Comparison of ENCODE assay signal across 16 cellular contexts in the genomic region with DNA sequence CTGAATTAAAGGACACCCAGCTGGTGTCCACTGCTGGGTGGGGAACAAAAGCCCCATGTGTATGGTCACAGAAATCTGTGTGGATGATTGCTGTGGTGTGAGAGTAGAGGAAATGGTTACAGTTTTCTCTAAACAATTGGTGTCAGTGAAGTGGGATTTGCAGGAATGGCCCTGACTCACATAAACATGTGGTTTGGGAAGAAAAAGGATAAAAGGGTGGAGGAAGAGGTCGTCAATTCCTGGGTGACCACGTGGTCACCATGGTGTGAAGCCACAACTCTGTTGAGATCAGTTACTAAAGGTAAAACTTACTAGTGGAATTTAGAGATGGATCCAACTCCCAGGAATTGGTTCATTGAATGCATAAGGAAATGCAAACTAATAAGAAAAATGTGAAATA. TPM values are rescaled to one million over a fixed set of nuclear protein-coding genes. Genes with fewer than 3 reads are reported as not detected.
DNase-seq lines count a peak whose midpoint lies in the region; ATAC-seq and TF ChIP-seq lines count a peak whose summit lies in the region.
"Had no signal": no experiment of that assay in that cellular context is flagged by ENCODE, and none has a peak within 500 bp of the region (broad histone marks: within the 10 kb centered on the region; RNA-seq: fewer than 3 reads in every experiment).

No MANE protein-coding gene starts in this region.

- H3K27me3 ChIP-seq in ACC112 (ENCODE audit: insufficient read depth, low read length), result no peaks in the 10 kb centered on the region
- no peaks in the 10 kb centered on the region for H3K27me3 ChIP-seq in RWPE2 (ENCODE audit: insufficient read depth, poor library complexity, severe bottlenecking)
- no peaks in the 10 kb centered on the region for H3K27me3 ChIP-seq in A673 (replicated peaks; ENCODE audit: insufficient read depth, low read depth, low read length, poor library complexity)
- H3K27me3 ChIP-seq: body of pancreas, pancreas had no signal

- DNase-seq in ELR (ENCODE audit: low read depth), result peak; percentile 93
- no peak for DNase-seq in RWPE2 (ENCODE audit: low spot score)
- peak; percentile 82 for DNase-seq in fibroblast of peridontal ligament (ENCODE audit: extremely low read depth)
- no peak for DNase-seq in activated effector memory CD4-positive, alpha-beta T cell treated with Interleukin-2 at 50 U/mL for 16 hours
- no peak for DNase-seq in A673 (ENCODE audit: low spot score)
- DNase-seq in NCI-H1105 (lab: John Stamatoyannopoulos, UW), result no peak
- no peak for DNase-seq in D341Med (ENCODE audit: low spot score)
- DNase-seq: activated CD4-positive, alpha-beta T cell treated with anti-CD3 and anti-CD28 coated beads, Interleukin-2, amount 50 U/mL, for 48 hours; body of pancreas; dermis blood vessel endothelial cell; DMS53; NCI-H2081; pancreas; Right ventricle myocardium superior; spleen had no signal

- CTCF ChIA-PET in A673 (lab: Charles Lee), result no interaction called here

- BruUV-seq in A673 (replicated peaks; lab: Mats Ljungman, UMichigan), result no TSS peak

- H3K4me3 ChIP-seq in ACC112 (ENCODE audit: low read depth, low read length) (peak overlapping the region; percentile 24; the same call in 1 of the 2 replicates), RWPE2 (ENCODE audit: severe bottlenecking) (no peak overlapping the region), A673 (ENCODE audit: low read depth, low read length, poor library complexity, severe bottlenecking) (no peak overlapping the region)
- H3K4me3 ChIP-seq: body of pancreas, pancreas, spleen had no signal

- peaks cover 14% of the 10 kb centered on the region for H3K4me1 ChIP-seq in ACC112 (ENCODE audit: control insufficient read depth, insufficient read depth, low read length, unreplicated experiment)
- peaks cover 8% of the 10 kb centered on the region for H3K4me1 ChIP-seq in RWPE2 (ENCODE audit: insufficient read depth, poor library complexity, severe bottlenecking)
- peaks cover 4% of the 10 kb centered on the region for H3K4me1 ChIP-seq in A673 (ENCODE audit: insufficient read depth, low read length, poor library complexity, severe bottlenecking)

- TF ChIP-seq CTCF in RWPE2 (IDR thresholded peaks at IDR 0.05; ENCODE audit: poor library complexity, severe bottlenecking) (no peak), A673 (conservative IDR thresholded peaks at IDR 0.05; ENCODE audit: low read depth, low read length) (no peak)

- peak overlapping the region; percentile 40 for H2AFZ ChIP-seq in ACC112 (ENCODE audit: low read length, unreplicated experiment)

- POLR2A ChIA-PET in A673 (lab: Charles Lee; ENCODE audit: low non-redundant PET), result no interaction called here

- H3K36me3 ChIP-seq in ACC112 (ENCODE audit: insufficient read depth, low read length), result no peaks in the 10 kb centered on the region
- H3K36me3 ChIP-seq in RWPE2 (ENCODE audit: low read depth), result peaks cover 3% of the 10 kb centered on the region
- no peaks in the 10 kb centered on the region for H3K36me3 ChIP-seq in A673 (ENCODE audit: insufficient read depth, low read length, poor library complexity, severe bottlenecking)
- H3K36me3 ChIP-seq: pancreas, spleen had no signal

- no peaks in the 10 kb centered on the region for H3K9me3 ChIP-seq in RWPE2 (ENCODE audit: severe bottlenecking)
- H3K9me3 ChIP-seq in A673 (ENCODE audit: low read depth, low read length, poor library complexity, severe bottlenecking), result no peaks in the 10 kb centered on the region
- H3K9me3 ChIP-seq: body of pancreas, pancreas, spleen had no signal

- H3K27ac ChIP-seq in ACC112 (ENCODE audit: low read depth, low read length) (peak overlapping the region; percentile 57; the same call in 1 of the 2 replicates), RWPE2 (ENCODE audit: poor library complexity, severe bottlenecking) (peak overlapping the region; percentile 11), A673 (ENCODE audit: low read depth, low read length, poor library complexity, severe bottlenecking) (no peak overlapping the region)
- H3K27ac ChIP-seq: body of pancreas, pancreas, spleen had no signal

- no peak for ATAC-seq in RWPE2 (ENCODE audit: low read depth)
- ATAC-seq: body of pancreas, pancreas had no signal

- H3K79me2 ChIP-seq in ACC112 (ENCODE audit: control insufficient read depth, insufficient read depth, low read length, unreplicated experiment), result peaks cover 5% of the 10 kb centered on the region

- intact Hi-C loops in A673 (cut with micrococcal nuclease; ENCODE audit: unreplicated experiment), result no loop called here

RNA-seq across cellular contexts. Expression of a gene that starts 3.6 kb away (rescaled TPM):
- total RNA-seq in A673 (2021), result 14.6 and 19.2 TPM in 2 replicates

RNA-seq across cellular contexts. Expression of a gene that starts 21.3 kb away (rescaled TPM):
- 11.9 and 16.8 TPM in 2 replicates for total RNA-seq in A673 (2021)

RNA-seq across cellular contexts. Expression of a gene that starts 26.1 kb away (rescaled TPM):
- 0.52 and 0.55 TPM in 2 replicates for total RNA-seq in A673 (2021)

RNA-seq across cellular contexts. Expression of a gene that starts 26.8 kb away (rescaled TPM):
- 5.6 and 6.7 TPM in 2 replicates for total RNA-seq in A673 (2021)

RNA-seq across cellular contexts. Expression of a gene that starts 46.0 kb away (rescaled TPM):
- 85.8 and 87.4 TPM in 2 replicates for total RNA-seq in A673 (2021)

Comparison
In these comparisons a context has a peak if more than half of its experiments do, and no peak if none do; other contexts are left out.
1. DNase-seq: peak in ELR (single experiment) and fibroblast of peridontal ligament (single experiment); none in RWPE2 (single experiment), activated effector memory CD4-positive, alpha-beta T cell treated with Interleukin-2 at 50 U/mL for 16 hours (single experiment), A673 (single experiment), NCI-H1105 (single experiment) and D341Med (single experiment).